1 cellular context compared by ENCODE assay signal in the genomic region with DNA sequence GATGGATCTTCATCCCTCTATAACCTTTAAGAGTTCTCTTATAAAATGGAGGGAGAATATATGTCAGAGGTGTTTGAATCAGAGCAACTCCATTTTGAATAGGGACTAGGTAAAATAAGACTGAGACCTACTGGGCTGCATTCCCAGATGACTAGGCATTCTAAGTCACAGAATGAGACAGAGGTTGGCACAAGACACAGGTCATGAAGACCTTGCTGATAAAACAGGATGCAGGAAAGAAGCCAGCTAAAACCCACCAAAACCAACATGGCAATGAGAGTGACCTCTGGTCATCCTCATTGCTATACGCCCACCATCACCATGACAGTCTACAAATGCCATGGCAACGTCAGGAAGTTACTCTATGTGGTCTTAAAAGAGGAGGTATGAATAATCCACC.
TF ChIP-seq lines count a peak whose summit lies in the region.

No MANE protein-coding gene starts in this region.

TF ChIP-seq in K562, 482 proteins besides CTCF, POLR2A, EP300 and RAD21:
- TF ChIP-seq, protein P1, sequence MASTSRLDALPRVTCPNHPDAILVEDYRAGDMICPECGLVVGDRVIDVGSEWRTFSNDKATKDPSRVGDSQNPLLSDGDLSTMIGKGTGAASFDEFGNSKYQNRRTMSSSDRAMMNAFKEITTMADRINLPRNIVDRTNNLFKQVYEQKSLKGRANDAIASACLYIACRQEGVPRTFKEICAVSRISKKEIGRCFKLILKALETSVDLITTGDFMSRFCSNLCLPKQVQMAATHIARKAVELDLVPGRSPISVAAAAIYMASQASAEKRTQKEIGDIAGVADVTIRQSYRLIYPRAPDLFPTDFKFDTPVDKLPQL (IDR thresholded peaks at IDR 0.05; ENCODE audit: extremely low read depth, insufficient read length) = no peak
- TF ChIP-seq, protein P2, sequence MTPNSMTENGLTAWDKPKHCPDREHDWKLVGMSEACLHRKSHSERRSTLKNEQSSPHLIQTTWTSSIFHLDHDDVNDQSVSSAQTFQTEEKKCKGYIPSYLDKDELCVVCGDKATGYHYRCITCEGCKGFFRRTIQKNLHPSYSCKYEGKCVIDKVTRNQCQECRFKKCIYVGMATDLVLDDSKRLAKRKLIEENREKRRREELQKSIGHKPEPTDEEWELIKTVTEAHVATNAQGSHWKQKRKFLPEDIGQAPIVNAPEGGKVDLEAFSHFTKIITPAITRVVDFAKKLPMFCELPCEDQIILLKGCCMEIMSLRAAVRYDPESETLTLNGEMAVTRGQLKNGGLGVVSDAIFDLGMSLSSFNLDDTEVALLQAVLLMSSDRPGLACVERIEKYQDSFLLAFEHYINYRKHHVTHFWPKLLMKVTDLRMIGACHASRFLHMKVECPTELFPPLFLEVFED (CRISPR knock-in tag; conservative IDR thresholded peaks at IDR 0.05) = no peak
- TF ChIP-seq MBD2 (IDR thresholded peaks at IDR 0.05; ENCODE audit: borderline replicate concordance, low read depth) = no peak
- TF ChIP-seq RFX1 (IDR thresholded peaks at IDR 0.05) = peak; percentile 18; the same call in 1 of the 2 replicates
- TF ChIP-seq KLF10 (CRISPR knock-in tag; IDR thresholded peaks at IDR 0.05) = no peak
- TF ChIP-seq PYGO2 (tag; IDR thresholded peaks at IDR 0.05) = no peak
